Comparison of ENCODE assay signal across 8 cellular contexts in genomic region chr19:10431254-10431942, GRCh38. TPM values are rescaled to one million over a fixed set of nuclear protein-coding genes. Genes with fewer than 3 reads are reported as not detected.
DNase-seq lines count a peak whose midpoint lies in the region; ATAC-seq and TF ChIP-seq lines count a peak whose summit lies in the region.

No MANE protein-coding gene starts in this region.

- H3K9me3 ChIP-seq in CD8-positive, alpha-beta memory T cell (ENCODE audit: low read length) = no peaks in the 10 kb centered on the region
- H3K9me3 ChIP-seq in Loucy (ENCODE audit: insufficient read depth, low read depth, low read length) (no peaks in the 10 kb centered on the region), body of pancreas (no peaks in the 10 kb centered on the region), lung (ENCODE audit: control insufficient read depth in 2 of 2, insufficient read depth in 1 of 2, low read length in 1 of 2) (no peaks in the 10 kb centered on the region), upper lobe of right lung (no peaks in the 10 kb centered on the region)

- no peak overlapping the region for H3K9ac ChIP-seq in Loucy (ENCODE audit: low read depth, low read length, poor library complexity, severe bottlenecking)

- no peaks in the 10 kb centered on the region for H3F3A ChIP-seq in Loucy (ENCODE audit: low read depth)

- H3K27ac ChIP-seq in CD8-positive, alpha-beta memory T cell (ENCODE audit: low read depth, low read length) = peak overlapping the region; percentile 85
- H3K27ac ChIP-seq in body of pancreas (peak overlapping the region; percentile 69 to 85 (median 78)), lung (ENCODE audit: low read depth in 1 of 2, low read length in 1 of 2) (peak overlapping the region in 1 of 2 donors; percentile 81), upper lobe of right lung (peak overlapping the region; percentile 74)

- POLR2A ChIA-PET in CD8-positive, alpha-beta memory T cell (lab: Charles Lee) = interaction anchor here (0.5 to 1.0 kb wide), 4 partner anchors 15 to 1127 kb away, joined by 3 to 5 read pairs (median 4); partner anchors contain the start of gene ELOF1

- 1 to 12% methylated on average over 9 to 22 of the region's 25 CpGs for WGBS in body of pancreas, 2 donors
- 7 to 10% methylated on average over 20 to 25 of the region's 25 CpGs for whole genome bisulfite sequencing in lung, 2 donors

- H3K36me3 ChIP-seq in CD8-positive, alpha-beta memory T cell (ENCODE audit: insufficient read depth, low read length) = no peaks in the 10 kb centered on the region
- H3K36me3 ChIP-seq in Loucy (ENCODE audit: insufficient read depth, low read length) (no peaks in the 10 kb centered on the region), body of pancreas (replicated peaks in 1 of 2; ENCODE audit: insufficient read depth in 1 of 2, low read depth in 2 of 2) (no peaks in the 10 kb centered on the region), lung (ENCODE audit: control insufficient read depth in 2 of 2, insufficient read depth in 2 of 2, low read length in 2 of 2) (no peaks in the 10 kb centered on the region), upper lobe of right lung (no peaks in the 10 kb centered on the region)

- TF ChIP-seq POLR2A in body of pancreas (IDR thresholded peaks at IDR 0.05) = peak in 1 of 3 donors; percentile 22

- peak overlapping the region; percentile 53; the same call in 1 of the 2 replicates for H2AFZ ChIP-seq in Loucy (ENCODE audit: low read length)

- peak overlapping the region; percentile 71 to 95 (median 89) for H3K4me3 Mint-ChIP-seq in CD8-positive, alpha-beta memory T cell

- peaks cover 0 to 4% (median 0%) of the 10 kb centered on the region in 3 donors for H3K36me3 Mint-ChIP-seq in CD8-positive, alpha-beta memory T cell

- no peaks in the 10 kb centered on the region for H4K20me1 ChIP-seq in Loucy (ENCODE audit: insufficient read depth, low read length, poor library complexity, severe bottlenecking)

- H3K4me3 ChIP-seq in CD8-positive, alpha-beta memory T cell (ENCODE audit: low read length) = peak overlapping the region; percentile 57
- H3K4me3 ChIP-seq in Loucy (ENCODE audit: low read length, poor library complexity, severe bottlenecking) = no peak overlapping the region
- peak overlapping the region; percentile 22 to 50 for H3K4me3 ChIP-seq in body of pancreas
- peak overlapping the region; percentile 78 for H3K4me3 ChIP-seq in lung
- peak overlapping the region; percentile 86 for H3K4me3 ChIP-seq in upper lobe of right lung

- no peaks in the 10 kb centered on the region for H3K79me2 ChIP-seq in Loucy (ENCODE audit: insufficient read depth, low read length)

- CTCF ChIA-PET in CD8-positive, alpha-beta memory T cell (lab: Charles Lee) = interaction anchor here (28.4 kb wide), 1 partner anchor 21 kb away, joined by 788 read pairs; the partner anchor contains the start of genes CDC37 and PDE4A

- H3K27ac Mint-ChIP-seq in CD8-positive, alpha-beta memory T cell = peak overlapping the region; percentile 90 to 100 (median 99)

- ATAC-seq in body of pancreas = peak; percentile 10
- no peak for ATAC-seq in lung (ENCODE audit: insufficient read depth, low FRiP score)
- peak; percentile 57 for ATAC-seq in upper lobe of right lung
- no peak for ATAC-seq in esophagus mucosa
- no peak for ATAC-seq in GM21717 (IDR thresholded peaks at IDR 0.05; ENCODE audit: unreplicated experiment)

- H3K9me2 ChIP-seq in Loucy (replicated peaks; ENCODE audit: low read depth, low read length) = no peaks in the 10 kb centered on the region

- TF ChIP-seq CTCF in Loucy (conservative IDR thresholded peaks at IDR 0.05; ENCODE audit: low read length) (no peak), body of pancreas (IDR thresholded peaks at IDR 0.05) (peak in 1 of 7 experiments; percentile 25), lung (IDR thresholded peaks at IDR 0.05; ENCODE audit: control extremely low read depth, extremely low read depth) (no peak), upper lobe of right lung (IDR thresholded peaks at IDR 0.05) (peak; percentile 15)

- peaks cover 4% of the 10 kb centered on the region for H3K27me3 ChIP-seq in CD8-positive, alpha-beta memory T cell (ENCODE audit: insufficient read depth, low read length, poor library complexity, severe bottlenecking)
- H3K27me3 ChIP-seq in Loucy (ENCODE audit: insufficient read depth, low read length, poor library complexity, severe bottlenecking) = no peaks in the 10 kb centered on the region
- no peaks in the 10 kb centered on the region for H3K27me3 ChIP-seq in body of pancreas
- H3K27me3 ChIP-seq in lung (ENCODE audit: control insufficient read depth, insufficient read depth) = no peaks in the 10 kb centered on the region
- no peaks in the 10 kb centered on the region for H3K27me3 ChIP-seq in upper lobe of right lung

- DNase-seq in CD8-positive, alpha-beta memory T cell = peak in 4 of 5 donors; percentile 55 to 81 (median 69)
- DNase-seq in body of pancreas = peak in 3 of 4 donors; percentile 45 to 52 (median 46)
- DNase-seq in lung (ENCODE audit: low spot score) = peak; percentile 43
- peak; percentile 82 for DNase-seq in upper lobe of right lung
- DNase-seq in NCI-H2029 (lab: John Stamatoyannopoulos, UW) = no peak

- peaks cover 55 to 76% (median 55%) of the 10 kb centered on the region in 3 donors for H3K4me1 Mint-ChIP-seq in CD8-positive, alpha-beta memory T cell

- no peak overlapping the region for H3K4me2 ChIP-seq in Loucy (ENCODE audit: low read depth, low read length, poor library complexity, severe bottlenecking)

- peaks cover 5 to 8% of the 10 kb centered on the region in 2 donors for H3K27me3 Mint-ChIP-seq in CD8-positive, alpha-beta memory T cell

- peaks cover 45% of the 10 kb centered on the region for H3K4me1 ChIP-seq in CD8-positive, alpha-beta memory T cell (ENCODE audit: insufficient read depth, low read length)
- H3K4me1 ChIP-seq in Loucy (ENCODE audit: insufficient read depth, low read length, poor library complexity, severe bottlenecking) = peaks cover 18% of the 10 kb centered on the region
- H3K4me1 ChIP-seq in body of pancreas = peaks cover 37% of the 10 kb centered on the region
- peaks cover 0 to 18% of the 10 kb centered on the region in 2 donors for H3K4me1 ChIP-seq in lung (ENCODE audit: control insufficient read depth in 2 of 2, insufficient read depth in 2 of 2, low read length in 2 of 2)
- H3K4me1 ChIP-seq in upper lobe of right lung = peaks cover 29% of the 10 kb centered on the region

- intact Hi-C loops in body of pancreas (cut with DNase I) (no loop called here), upper lobe of right lung (cut with DNase I) (no loop called here)

- H3K9me3 Mint-ChIP-seq in CD8-positive, alpha-beta memory T cell = peaks cover 0 to 4% (median 2%) of the 10 kb centered on the region in 5 donors

RNA-seq across cellular contexts. Expression of gene PDE4A, which starts 11.1 kb away (rescaled TPM):
- total RNA-seq in CD8-positive, alpha-beta memory T cell = 10 to 100 TPM; 21.6 to 22.2 TPM
- 7.5 TPM for polyA plus RNA-seq in CD8-positive, alpha-beta memory T cell
- total RNA-seq in body of pancreas (10 to 100 TPM in 1 of 2 donors, 1 to 10 TPM in 1; 8.8 to 17.1 TPM), lung (10 to 100 TPM; 11.9 to 23.6 TPM), upper lobe of right lung (35.5 TPM), esophagus mucosa (0.92 TPM)
- polyA plus RNA-seq in lung = 10 to 100 TPM; 10.3 to 13.7 TPM

RNA-seq across cellular contexts. Expression of gene CDC37, which starts 28.1 kb away (rescaled TPM):
- 100 to 1,000 TPM; 273 to 277 TPM for total RNA-seq in CD8-positive, alpha-beta memory T cell
- 100 TPM for polyA plus RNA-seq in CD8-positive, alpha-beta memory T cell
- total RNA-seq in body of pancreas = 100 to 1,000 TPM in 1 of 2 donors, 10 to 100 TPM in 1; 89.7 to 122 TPM
- total RNA-seq in lung = 100 to 1,000 TPM; 110 to 156 TPM
- 100 to 1,000 TPM; 223 to 294 TPM for polyA plus RNA-seq in lung
- total RNA-seq in upper lobe of right lung = 154 TPM
- 86.5 TPM for total RNA-seq in esophagus mucosa

RNA-seq across cellular contexts. Expression of gene TYK2, which starts 51.0 kb away (rescaled TPM):
- total RNA-seq in CD8-positive, alpha-beta memory T cell = 100 to 1,000 TPM; 210 to 212 TPM
- polyA plus RNA-seq in CD8-positive, alpha-beta memory T cell = 74.4 TPM
- 100 to 1,000 TPM in 1 of 2 donors, 10 to 100 TPM in 1; 72.4 to 168 TPM for total RNA-seq in body of pancreas
- 100 to 1,000 TPM; 102 to 175 TPM for total RNA-seq in lung
- polyA plus RNA-seq in lung = 100 to 1,000 TPM; 137 to 162 TPM
- total RNA-seq in upper lobe of right lung = 140 TPM
- total RNA-seq in esophagus mucosa = 51.1 TPM

Comparison
In these comparisons a context has a peak if more than half of its experiments do, and no peak if none do; other contexts are left out.
1. ATAC-seq: peak in body of pancreas (single experiment) and upper lobe of right lung (single experiment); none in lung (single experiment), esophagus mucosa (single experiment) and GM21717 (single experiment).